Comparison of ENCODE assay signal across 11 cellular contexts in genomic region chr18:8800445-8800844, GRCh38.
A peak's percentile ranks its signal among the peaks of the same experiment; 100 is the strongest.
DNase-seq lines count a peak whose midpoint lies in the region; ATAC-seq and TF ChIP-seq lines count a peak whose summit lies in the region.
"Had no signal": no experiment of that assay in that cellular context is flagged by ENCODE, and none has a peak within 500 bp of the region (broad histone marks: within the 10 kb centered on the region; RNA-seq: fewer than 3 reads in every experiment).

No MANE protein-coding gene starts in this region.

- intact Hi-C loops in ascending aorta (cut with DNase I) = loop anchor here (2.0 kb wide), 1 partner anchor 96 kb away; the partner anchor contains the start of gene MTCL1

- no peaks in the 10 kb centered on the region for H3K27me3 ChIP-seq in ascending aorta
- no peaks in the 10 kb centered on the region for H3K27me3 ChIP-seq in stomach smooth muscle (ENCODE audit: control insufficient read depth in 1 of 2, insufficient read depth in 2 of 2, low read length in 2 of 2)

- H3K4me3 ChIP-seq in HFF-Myc (replicated peaks; ENCODE audit: low read depth, low read length) (no peak overlapping the region), ascending aorta (peak overlapping the region in 1 of 2 donors; percentile 55), stomach smooth muscle (ENCODE audit: low read length in 2 of 2) (peak overlapping the region in 1 of 2 donors; percentile 49)

- no peak for ATAC-seq in GM19455 (IDR thresholded peaks at IDR 0.05; ENCODE audit: unreplicated experiment)
- no peak for ATAC-seq in GM18505 (IDR thresholded peaks at IDR 0.05; ENCODE audit: unreplicated experiment)

- TF ChIP-seq CTCF in HFF-Myc (IDR thresholded peaks at IDR 0.05; ENCODE audit: low read depth, low read length, missing control alignments) (no peak), ascending aorta (IDR thresholded peaks at IDR 0.05) (no peak)

- H3K4me1 ChIP-seq in ascending aorta (peaks cover 0 to 9% of the 10 kb centered on the region in 2 donors), stomach smooth muscle (ENCODE audit: control insufficient read depth, insufficient read depth, low read length) (peaks cover 60% of the 10 kb centered on the region)

- H3K27ac ChIP-seq in ascending aorta = peak overlapping the region; percentile 7 to 70
- H3K27ac ChIP-seq in stomach smooth muscle (ENCODE audit: low read length) = peak overlapping the region; percentile 93
- H3K27ac ChIP-seq: neutrophil had no signal

- no peaks in the 10 kb centered on the region for H3K9me3 ChIP-seq in ascending aorta
- no peaks in the 10 kb centered on the region for H3K9me3 ChIP-seq in stomach smooth muscle (ENCODE audit: control insufficient read depth in 2 of 2, low read length in 2 of 2)
- H3K9me3 ChIP-seq: neutrophil had no signal

- DNase-seq in HFF-Myc (ENCODE audit: extremely low read depth, low read depth) (peak; percentile 91), ascending aorta (ENCODE audit: low spot score in 2 of 2) (no peak), iPS DF 19.7 (ENCODE audit: low read depth, low spot score) (peak; percentile 56)
- no peak for DNase-seq in stimulated activated CD8-positive, alpha-beta memory T cell treated with anti-CD3 and anti-CD28 coated beads, Interleukin-4, amount 100 ng/mL, for 48 hours
- no peak for DNase-seq in central memory CD4-positive, alpha-beta T cell
- DNase-seq: NCI-H2029; stimulated activated naive CD4-positive, alpha-beta T cell treated with Interleukin-2 at 50 U/mL for 16 hours had no signal

- no peaks in the 10 kb centered on the region for H3K36me3 ChIP-seq in ascending aorta
- peaks cover 7 to 14% of the 10 kb centered on the region in 2 donors for H3K36me3 ChIP-seq in stomach smooth muscle (ENCODE audit: control insufficient read depth in 2 of 2, insufficient read depth in 2 of 2, low read length in 2 of 2)
- H3K36me3 ChIP-seq: neutrophil had no signal

- peak overlapping the region; percentile 54 to 62 for H3K9ac ChIP-seq in stomach smooth muscle (ENCODE audit: low read length in 2 of 2)

- TF ChIP-seq POLR2A in GM18505 (IDR thresholded peaks at IDR 0.05; ENCODE audit: borderline replicate concordance, extremely low read depth, insufficient read depth, insufficient read length) = no peak

Comparison
In these comparisons a context has a peak if more than half of its experiments do, and no peak if none do; other contexts are left out.
1. DNase-seq: peak in HFF-Myc (single experiment) and iPS DF 19.7 (single experiment); none in ascending aorta (0 of 2), stimulated activated CD8-positive, alpha-beta memory T cell treated with anti-CD3 and anti-CD28 coated beads, Interleukin-4, amount 100 ng/mL, for 48 hours (single experiment) and central memory CD4-positive, alpha-beta T cell (single experiment).